ENCODE assay signal across 8 cellular contexts in genomic region chr6:138404666-138405337, GRCh38. TPM values are rescaled to one million over a fixed set of nuclear protein-coding genes. Genes with fewer than 3 reads are reported as not detected.
A peak's percentile ranks its signal among the peaks of the same experiment; 100 is the strongest.
DNase-seq lines count a peak whose midpoint lies in the region; ATAC-seq and TF ChIP-seq lines count a peak whose summit lies in the region.

No MANE protein-coding gene starts in this region.

- H3K27ac ChIP-seq in KMS-11: peak overlapping the region; percentile 7; the same call in 1 of the 2 replicates
- H3K27ac ChIP-seq in rectal smooth muscle tissue (ENCODE audit: low read depth, low read length): peak overlapping the region; percentile 88

- no peak for TF ChIP-seq CTCF in GM12865 (IDR thresholded peaks at IDR 0.05; ENCODE audit: insufficient read depth, low read depth, low read length, missing control alignments)
- TF ChIP-seq CTCF in KMS-11 (conservative IDR thresholded peaks at IDR 0.05; ENCODE audit: low read depth, low read length): no peak

- H3K79me2 ChIP-seq in KMS-11 (ENCODE audit: insufficient read depth, low read depth): no peaks in the 10 kb centered on the region

- H3K4me3 Mint-ChIP-seq in activated naive CD4-positive, alpha-beta T cell treated with anti-CD3 and anti-CD28 coated beads for 36 hours: peak overlapping the region; percentile 81

- peak overlapping the region; percentile 86; the same call in 1 of the 2 replicates for H3K9ac ChIP-seq in KMS-11
- H3K9ac ChIP-seq in rectal smooth muscle tissue (ENCODE audit: low read length): peak overlapping the region; percentile 34

- peaks cover 23% of the 10 kb centered on the region for H3K36me3 Mint-ChIP-seq in activated naive CD4-positive, alpha-beta T cell treated with anti-CD3 and anti-CD28 coated beads for 36 hours (ENCODE audit: low read depth)

- no peaks in the 10 kb centered on the region for H3K27me3 Mint-ChIP-seq in activated naive CD4-positive, alpha-beta T cell treated with anti-CD3 and anti-CD28 coated beads for 36 hours (ENCODE audit: low read depth)

- DNase-seq in GM12865 (ENCODE audit: low read depth): no peak
- DNase-seq in activated naive CD4-positive, alpha-beta T cell treated with anti-CD3 and anti-CD28 coated beads for 36 hours: peak; percentile 40
- peak in 26 of 42 donors; percentile 6 to 52 (median 20) for DNase-seq in head of caudate nucleus
- DNase-seq in NAMALWA (ENCODE audit: low spot score): no peak

- H3K4me2 ChIP-seq in KMS-11: peak overlapping the region; percentile 80

- H3K27ac Mint-ChIP-seq in activated naive CD4-positive, alpha-beta T cell treated with anti-CD3 and anti-CD28 coated beads for 36 hours: peak overlapping the region; percentile 77

- no peaks in the 10 kb centered on the region for H4K20me1 ChIP-seq in KMS-11 (ENCODE audit: insufficient read depth)

- peak overlapping the region; percentile 100 for H2AFZ ChIP-seq in KMS-11 (ENCODE audit: low read depth)

- H3K27me3 ChIP-seq in KMS-11 (ENCODE audit: insufficient read depth, low read depth): no peaks in the 10 kb centered on the region
- no peaks in the 10 kb centered on the region for H3K27me3 ChIP-seq in rectal smooth muscle tissue (ENCODE audit: control insufficient read depth, insufficient read depth, low read length)

- peaks cover 21% of the 10 kb centered on the region for H3K4me1 Mint-ChIP-seq in activated naive CD4-positive, alpha-beta T cell treated with anti-CD3 and anti-CD28 coated beads for 36 hours (ENCODE audit: low read depth)

- H3K36me3 ChIP-seq in KMS-11 (ENCODE audit: insufficient read depth) (no peaks in the 10 kb centered on the region), rectal smooth muscle tissue (ENCODE audit: control insufficient read depth, insufficient read depth, low read length) (peaks cover 7% of the 10 kb centered on the region)

- H3K9me3 Mint-ChIP-seq in activated naive CD4-positive, alpha-beta T cell treated with anti-CD3 and anti-CD28 coated beads for 36 hours: no peaks in the 10 kb centered on the region

- CTCF ChIA-PET in activated naive CD4-positive, alpha-beta T cell treated with anti-CD3 and anti-CD28 coated beads for 36 hours (lab: Charles Lee): interaction anchor here (0.6 to 2.9 kb wide), 7 partner anchors 22 to 691 kb away, joined by 3 to 10 read pairs (median 3); no protein-coding TSS in a partner anchor

- ATAC-seq in HG02884 (IDR thresholded peaks at IDR 0.05; ENCODE audit: unreplicated experiment) (no peak), GM21423 (IDR thresholded peaks at IDR 0.05; ENCODE audit: unreplicated experiment) (no peak)

- H3K4me3 ChIP-seq in GM12865 (ENCODE audit: low read depth, low read length) (peak overlapping the region; percentile 72), KMS-11 (IDR thresholded peaks at IDR 0.05; ENCODE audit: insufficient read depth, low read depth, low read length) (no peak overlapping the region), rectal smooth muscle tissue (ENCODE audit: low read length) (peak overlapping the region; percentile 79)

- H3K4me1 ChIP-seq in KMS-11 (ENCODE audit: low read depth, poor library complexity, severe bottlenecking): peaks cover 9% of the 10 kb centered on the region
- H3K4me1 ChIP-seq in rectal smooth muscle tissue (ENCODE audit: control insufficient read depth, insufficient read depth, low read length): no peaks in the 10 kb centered on the region

- intact Hi-C loops in activated naive CD4-positive, alpha-beta T cell treated with anti-CD3 and anti-CD28 coated beads for 36 hours (cut with micrococcal nuclease): loop anchor here (1.0 to 10.0 kb wide), 9 partner anchors 33 to 430 kb away; partner anchors contain the start of genes ARFGEF3 and CCDC28A
- intact Hi-C loops in head of caudate nucleus (cut with DNase I): loop anchor here (10.0 kb wide), 1 partner anchor 290 kb away; no protein-coding TSS in a partner anchor

RNA-seq across cellular contexts. Expression of gene HEBP2, which starts 0.8 kb away (rescaled TPM):
- total RNA-seq in activated naive CD4-positive, alpha-beta T cell treated with anti-CD3 and anti-CD28 coated beads for 36 hours: 10 to 100 TPM; 48.5 to 50.8 TPM

RNA-seq across cellular contexts. Expression of gene SMIM28, which starts 27.1 kb away (rescaled TPM):
- not detected for total RNA-seq in activated naive CD4-positive, alpha-beta T cell treated with anti-CD3 and anti-CD28 coated beads for 36 hours

Comparison
In these comparisons a context has a peak if more than half of its experiments do, and no peak if none do; other contexts are left out.
1. DNase-seq: peak in activated naive CD4-positive, alpha-beta T cell treated with anti-CD3 and anti-CD28 coated beads for 36 hours (single experiment) and head of caudate nucleus (26 of 42); none in GM12865 (single experiment) and NAMALWA (single experiment).